In genomic region chr22:22555596-22555995, GRCh38 we compare ENCODE assay signal across 2 cellular contexts.
A peak's percentile ranks its signal among the peaks of the same experiment; 100 is the strongest.
TF ChIP-seq lines count a peak whose summit lies in the region.

No MANE protein-coding gene starts in this region.

TF ChIP-seq in A549, 52 proteins besides CTCF, POLR2A, EP300 and RAD21:
- TF ChIP-seq BCL3 (IDR thresholded peaks at IDR 0.05), result no peak
- TF ChIP-seq RCOR1 (IDR thresholded peaks at IDR 0.05; ENCODE audit: low read depth, low read length), result no peak
- TF ChIP-seq RARB (CRISPR knock-in tag; IDR thresholded peaks at IDR 0.05), result no peak
- TF ChIP-seq ATOH8 (CRISPR knock-in tag; IDR thresholded peaks at IDR 0.05; ENCODE audit: low read depth), result no peak
- TF ChIP-seq CBX8 (IDR thresholded peaks at IDR 0.05), result no peak
- TF ChIP-seq RNF2 (IDR thresholded peaks at IDR 0.05; ENCODE audit: borderline replicate concordance, low read depth), result no peak
- TF ChIP-seq ZC3H11A (IDR thresholded peaks at IDR 0.05), result no peak
- no peak for TF ChIP-seq PBX3 (IDR thresholded peaks at IDR 0.05)
- TF ChIP-seq REST (IDR thresholded peaks at IDR 0.05), result no peak
- no peak for TF ChIP-seq HOXB13 (CRISPR knock-in tag; IDR thresholded peaks at IDR 0.05; ENCODE audit: low read depth)
- TF ChIP-seq HDAC2 (IDR thresholded peaks at IDR 0.05), result no peak
- no peak for TF ChIP-seq KDM1A (IDR thresholded peaks at IDR 0.05; ENCODE audit: low read depth)
- no peak for TF ChIP-seq NR3C1 (IDR thresholded peaks at IDR 0.05)
- TF ChIP-seq FOSL2 (IDR thresholded peaks at IDR 0.05), result no peak
- no peak for TF ChIP-seq FOSL2 (CRISPR knock-in tag; IDR thresholded peaks at IDR 0.05)
- no peak for TF ChIP-seq ELK1 (IDR thresholded peaks at IDR 0.05; ENCODE audit: low read depth, low read length)
- TF ChIP-seq ESRRA (IDR thresholded peaks at IDR 0.05; ENCODE audit: borderline replicate concordance, low read length), result no peak
- TF ChIP-seq MYC (IDR thresholded peaks at IDR 0.05; ENCODE audit: borderline replicate concordance, low read length), result no peak

TF ChIP-seq in K562, 482 proteins besides CTCF, POLR2A, EP300 and RAD21:
- no peak for TF ChIP-seq ZNF695 (CRISPR knock-in tag; IDR thresholded peaks at IDR 0.05)
- TF ChIP-seq HMGXB4 (CRISPR knock-in tag; IDR thresholded peaks at IDR 0.05), result peak; percentile 34; the same call in 1 of the 2 replicates
- TF ChIP-seq STAT6 (CRISPR knock-in tag; IDR thresholded peaks at IDR 0.05), result peak; percentile 84; the same call in 1 of the 2 replicates
- no peak for TF ChIP-seq ATF3 (IDR thresholded peaks at IDR 0.05)
- peak; percentile 43; the same call in 1 of the 2 replicates for TF ChIP-seq ATF3 (CRISPR knock-in tag; conservative IDR thresholded peaks at IDR 0.05)
- peak in 1 of 2 experiments; percentile 71; a peak in 1 of 4 replicates for TF ChIP-seq MLX (CRISPR knock-in tag; conservative IDR thresholded peaks at IDR 0.05)
